ENCODE assay signal across 17 cellular contexts in genomic region chr14:104282332-104283196, GRCh38.
DNase-seq lines count a peak whose midpoint lies in the region; ATAC-seq and TF ChIP-seq lines count a peak whose summit lies in the region.
"Had no signal": no experiment of that assay in that cellular context is flagged by ENCODE, and none has a peak within 500 bp of the region (broad histone marks: within the 10 kb centered on the region; RNA-seq: fewer than 3 reads in every experiment).

No MANE protein-coding gene starts in this region.

- no peak overlapping the region for H3K27ac ChIP-seq in RWPE2 (ENCODE audit: poor library complexity, severe bottlenecking)
- H3K27ac ChIP-seq: upper lobe of left lung had no signal

- TF ChIP-seq CTCF in RWPE2 (IDR thresholded peaks at IDR 0.05; ENCODE audit: poor library complexity, severe bottlenecking) (no peak), type B pancreatic cell (conservative IDR thresholded peaks at IDR 0.05) (no peak)

- no peaks in the 10 kb centered on the region for H3K4me1 ChIP-seq in RWPE2 (ENCODE audit: insufficient read depth, poor library complexity, severe bottlenecking)
- H3K4me1 ChIP-seq: upper lobe of left lung had no signal

- peaks cover 40% of the 10 kb centered on the region for H3K27me3 ChIP-seq in RWPE2 (ENCODE audit: insufficient read depth, poor library complexity, severe bottlenecking)
- H3K27me3 ChIP-seq: upper lobe of left lung had no signal

- H3K27ac Mint-ChIP-seq in type B pancreatic cell, result peak overlapping the region; percentile 33
- H3K27ac Mint-ChIP-seq: dendritic cell treated with granulocyte-macrophage colony-stimulating factor and Interleukin-4, amounts not matched to agents 40 ng/mL and 50 ng/mL, for 4 days; naive thymus-derived CD8-positive, alpha-beta T cell had no signal

- no peaks in the 10 kb centered on the region for H3K9me3 Mint-ChIP-seq in type B pancreatic cell
- H3K9me3 Mint-ChIP-seq: dendritic cell treated with granulocyte-macrophage colony-stimulating factor and Interleukin-4, amounts not matched to agents 40 ng/mL and 50 ng/mL, for 4 days; naive thymus-derived CD8-positive, alpha-beta T cell had no signal

- H3K4me1 Mint-ChIP-seq in type B pancreatic cell (ENCODE audit: unreplicated experiment), result peaks cover 12% of the 10 kb centered on the region

- H3K4me3 ChIP-seq in RWPE2 (ENCODE audit: severe bottlenecking), result no peak overlapping the region
- H3K4me3 ChIP-seq: upper lobe of left lung had no signal

- ATAC-seq in RWPE2 (ENCODE audit: low read depth) (no peak), left lobe of liver (peak; percentile 56), GM18502 (IDR thresholded peaks at IDR 0.05; ENCODE audit: poor library complexity, unreplicated experiment) (no peak)
- ATAC-seq: naive thymus-derived CD8-positive, alpha-beta T cell had no signal

- peak; percentile 53 for DNase-seq in activated effector memory CD4-positive, alpha-beta T cell treated with anti-CD3 and anti-CD28 coated beads, Interleukin-2, amount 50 U/mL, for 16 hours
- no peak for DNase-seq in activated effector memory CD4-positive, alpha-beta T cell treated with Interleukin-2 at 50 U/mL for 16 hours
- DNase-seq in RWPE2 (ENCODE audit: low spot score) (peak; percentile 68), left lobe of liver (ENCODE audit: low spot score) (peak; percentile 86), type B pancreatic cell (ENCODE audit: extremely low spot score, unreplicated experiment) (peak; percentile 65), DMS153 (lab: John Stamatoyannopoulos, UW) (no peak), NCI-H128 (lab: John Stamatoyannopoulos, UW; ENCODE audit: unreplicated experiment) (no peak)
- DNase-seq: amniotic stem cell; DND-41; Karpas-422; NCI-H226; SIG-M5; stimulated activated CD4-positive, alpha-beta T cell treated with anti-CD3 and anti-CD28 coated beads, Interleukin-12 subunit alpha, Interleukin-12 subunit beta, amount 100 ng/mL, for 4 hours had no signal

- no peak overlapping the region for H3K4me3 Mint-ChIP-seq in type B pancreatic cell
- H3K4me3 Mint-ChIP-seq: dendritic cell treated with granulocyte-macrophage colony-stimulating factor and Interleukin-4, amounts not matched to agents 40 ng/mL and 50 ng/mL, for 4 days; naive thymus-derived CD8-positive, alpha-beta T cell had no signal

- no peaks in the 10 kb centered on the region for H3K36me3 ChIP-seq in RWPE2 (ENCODE audit: low read depth)
- H3K36me3 ChIP-seq: upper lobe of left lung had no signal

- H3K9me3 ChIP-seq in RWPE2 (ENCODE audit: severe bottlenecking), result no peaks in the 10 kb centered on the region
- H3K9me3 ChIP-seq: upper lobe of left lung had no signal

- H3K27me3 Mint-ChIP-seq in type B pancreatic cell, result peaks cover 13% of the 10 kb centered on the region
- H3K27me3 Mint-ChIP-seq: dendritic cell treated with granulocyte-macrophage colony-stimulating factor and Interleukin-4, amounts not matched to agents 40 ng/mL and 50 ng/mL, for 4 days had no signal

- no peaks in the 10 kb centered on the region for H3K36me3 Mint-ChIP-seq in type B pancreatic cell
- H3K36me3 Mint-ChIP-seq: naive thymus-derived CD8-positive, alpha-beta T cell had no signal

Comparison
In these comparisons a context has a peak if more than half of its experiments do, and no peak if none do; other contexts are left out.
1. DNase-seq: peak in activated effector memory CD4-positive, alpha-beta T cell treated with anti-CD3 and anti-CD28 coated beads, Interleukin-2, amount 50 U/mL, for 16 hours (single experiment), RWPE2 (single experiment), left lobe of liver (single experiment) and type B pancreatic cell (single experiment); none in activated effector memory CD4-positive, alpha-beta T cell treated with Interleukin-2 at 50 U/mL for 16 hours (single experiment), DMS153 (single experiment) and NCI-H128 (single experiment).